In the genomic region with DNA sequence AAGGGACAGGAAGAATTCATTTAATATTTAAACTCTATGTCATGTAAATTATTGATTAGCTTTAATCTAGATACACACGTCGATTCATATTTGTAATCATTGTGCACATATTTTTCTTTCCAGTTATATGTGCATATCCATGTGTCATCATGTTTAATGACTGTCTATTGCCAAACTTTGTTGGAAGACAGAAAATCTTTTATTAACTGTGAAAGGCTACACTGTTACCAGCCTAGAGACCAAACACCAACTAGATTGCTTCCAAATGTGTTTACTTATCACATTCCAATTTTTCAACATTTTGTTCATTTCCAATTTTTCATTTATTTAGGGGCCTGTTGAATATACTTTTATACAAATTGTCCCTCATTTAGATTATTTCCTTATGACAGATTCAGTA, we compare ENCODE assay signal across 11 cellular contexts.
"Had no signal": no experiment of that assay in that cellular context is flagged by ENCODE, and none has a peak within 500 bp of the region (broad histone marks: within the 10 kb centered on the region; RNA-seq: fewer than 3 reads in every experiment).

No MANE protein-coding gene starts in this region.

- ATAC-seq: GM23338, HCT116 had no signal

- H2AFZ ChIP-seq: GM23248, GM23338 had no signal

- H3K4me1 ChIP-seq: HAP-1 had no signal

- H3K9ac ChIP-seq: GM23248 had no signal

- FAIRE-seq: H1, H54 had no signal

- H3K36me3 ChIP-seq: HAP-1 had no signal

- H3K27ac ChIP-seq: GM23248 had no signal

- DNase-seq: GM23248, GOT3, H7, H9, HCEC 1CT, HFFc6 had no signal

- H3K9me3 ChIP-seq: HAP-1 had no signal

- H3K4me2 ChIP-seq: GM23338 had no signal

- H3K4me3 ChIP-seq: GM23248, GM23338, HAP-1 had no signal
